In genomic region chr17:64499805-64500486, GRCh38 we compare ENCODE assay signal across 14 cellular contexts. TPM values are rescaled to one million over a fixed set of nuclear protein-coding genes. Genes with fewer than 3 reads are reported as not detected.
DNase-seq lines count a peak whose midpoint lies in the region; ATAC-seq and TF ChIP-seq lines count a peak whose summit lies in the region.
"Had no signal": no experiment of that assay in that cellular context is flagged by ENCODE, and none has a peak within 500 bp of the region (broad histone marks: within the 10 kb centered on the region; RNA-seq: fewer than 3 reads in every experiment).

No MANE protein-coding gene starts in this region.

- H3K36me3 Mint-ChIP-seq in activated naive CD4-positive, alpha-beta T cell treated with anti-CD3 and anti-CD28 coated beads for 36 hours (ENCODE audit: low read depth), result peaks cover 65% of the 10 kb centered on the region
- H3K36me3 Mint-ChIP-seq in T-helper 17 cell (ENCODE audit: low read depth), result peaks cover 22% of the 10 kb centered on the region
- peaks cover 56% of the 10 kb centered on the region for H3K36me3 Mint-ChIP-seq in type B pancreatic cell

- no peak for ATAC-seq in T-helper 17 cell
- ATAC-seq: left lobe of liver; stimulated activated naive CD8-positive, alpha-beta T cell treated with anti-CD3 and anti-CD28 coated beads, Interleukin-15, amount 100 ng/mL, for 72 hours had no signal

- peak overlapping the region; percentile 99 for H3K27ac Mint-ChIP-seq in activated naive CD4-positive, alpha-beta T cell treated with anti-CD3 and anti-CD28 coated beads for 36 hours
- H3K27ac Mint-ChIP-seq in T-helper 17 cell, result peak overlapping the region; percentile 100
- peak overlapping the region; percentile 100 for H3K27ac Mint-ChIP-seq in type B pancreatic cell

- DNase-seq in activated naive CD4-positive, alpha-beta T cell treated with anti-CD3 and anti-CD28 coated beads for 36 hours, result no peak
- no peak for DNase-seq in activated naive CD4-positive, alpha-beta T cell (lab: John Stamatoyannopoulos, UW)
- DNase-seq in T-helper 17 cell (no peak), fibroblast of peridontal ligament (ENCODE audit: extremely low read depth) (peak; percentile 45), type B pancreatic cell (ENCODE audit: extremely low spot score, unreplicated experiment) (no peak), SKM-1 treated with dmso at 0.1 percent for 144 hours (lab: John Stamatoyannopoulos, UW; ENCODE audit: unreplicated experiment) (no peak), NCI-H2171 (lab: John Stamatoyannopoulos, UW) (no peak)
- no peak for DNase-seq in stimulated activated CD4-positive, alpha-beta T cell treated with anti-CD3 and anti-CD28 coated beads, Interleukin-4, amount 100 ng/mL, for 24 hours
- DNase-seq: activated naive CD4-positive, alpha-beta T cell treated with anti-CD3 and anti-CD28 coated beads, Interleukin-2, amount 10 ng/mL, durations not matched to agents 7 days and 5 days; erythroblast; H7; NCI-H446 treated with DMSO at 0.1 percent for 48 hours had no signal

- intact Hi-C loops in activated naive CD4-positive, alpha-beta T cell treated with anti-CD3 and anti-CD28 coated beads for 36 hours (cut with micrococcal nuclease), result loop anchor here (5.0 to 10.0 kb wide), 2 partner anchors 237 to 555 kb away; partner anchors contain the start of gene GNA13

- H3K27me3 Mint-ChIP-seq in activated naive CD4-positive, alpha-beta T cell treated with anti-CD3 and anti-CD28 coated beads for 36 hours (ENCODE audit: low read depth), result no peaks in the 10 kb centered on the region
- H3K27me3 Mint-ChIP-seq in T-helper 17 cell, result no peaks in the 10 kb centered on the region
- H3K27me3 Mint-ChIP-seq in type B pancreatic cell, result no peaks in the 10 kb centered on the region
- H3K27me3 Mint-ChIP-seq: activated naive CD4-positive, alpha-beta T cell treated with anti-CD3 and anti-CD28 coated beads, Interleukin-2, amount 10 ng/mL, durations not matched to agents 7 days and 5 days; stimulated activated naive CD8-positive, alpha-beta T cell treated with anti-CD3 and anti-CD28 coated beads, Interleukin-15, amount 100 ng/mL, for 72 hours had no signal

- no peaks in the 10 kb centered on the region for H3K9me3 ChIP-seq in T-helper 17 cell (ENCODE audit: control insufficient read depth, low read length, poor library complexity, severe bottlenecking)

- H3K9me3 Mint-ChIP-seq in activated naive CD4-positive, alpha-beta T cell treated with anti-CD3 and anti-CD28 coated beads for 36 hours, result no peaks in the 10 kb centered on the region
- no peaks in the 10 kb centered on the region for H3K9me3 Mint-ChIP-seq in type B pancreatic cell
- H3K9me3 Mint-ChIP-seq: activated naive CD4-positive, alpha-beta T cell treated with anti-CD3 and anti-CD28 coated beads, Interleukin-2, amount 10 ng/mL, durations not matched to agents 7 days and 5 days; stimulated activated naive CD8-positive, alpha-beta T cell treated with anti-CD3 and anti-CD28 coated beads, Interleukin-15, amount 100 ng/mL, for 72 hours had no signal

- H3K4me3 Mint-ChIP-seq in activated naive CD4-positive, alpha-beta T cell treated with anti-CD3 and anti-CD28 coated beads for 36 hours, result no peak overlapping the region
- H3K4me3 Mint-ChIP-seq in T-helper 17 cell, result peak overlapping the region; percentile 81
- peak overlapping the region; percentile 40 for H3K4me3 Mint-ChIP-seq in type B pancreatic cell
- H3K4me3 Mint-ChIP-seq: activated naive CD4-positive, alpha-beta T cell treated with anti-CD3 and anti-CD28 coated beads, Interleukin-2, amount 10 ng/mL, durations not matched to agents 7 days and 5 days had no signal

- TF ChIP-seq CTCF in type B pancreatic cell (conservative IDR thresholded peaks at IDR 0.05), result no peak

- peaks cover 82% of the 10 kb centered on the region for H3K4me1 Mint-ChIP-seq in activated naive CD4-positive, alpha-beta T cell treated with anti-CD3 and anti-CD28 coated beads for 36 hours (ENCODE audit: low read depth)
- H3K4me1 Mint-ChIP-seq in T-helper 17 cell (peaks cover 75% of the 10 kb centered on the region), type B pancreatic cell (ENCODE audit: unreplicated experiment) (peaks cover 55% of the 10 kb centered on the region)

- CTCF ChIA-PET in activated naive CD4-positive, alpha-beta T cell treated with anti-CD3 and anti-CD28 coated beads for 36 hours (lab: Charles Lee), result no interaction called here

RNA-seq across cellular contexts. Expression of gene POLG2, which starts 3.1 kb away (rescaled TPM):
- total RNA-seq in activated naive CD4-positive, alpha-beta T cell treated with anti-CD3 and anti-CD28 coated beads for 36 hours, result 10 to 100 TPM; 23.4 to 26.9 TPM
- total RNA-seq in T-helper 17 cell (10 to 100 TPM; 37.1 to 39.0 TPM), type B pancreatic cell (ENCODE audit: low replicate concordance) (15.4 and 22.9 TPM in 2 replicates)

RNA-seq across cellular contexts. Expression of gene DDX5, which starts 6.1 kb away (rescaled TPM):
- total RNA-seq in activated naive CD4-positive, alpha-beta T cell treated with anti-CD3 and anti-CD28 coated beads for 36 hours, result 100 to 1,000 TPM; 480 to 491 TPM
- total RNA-seq in T-helper 17 cell (1,000 to 10,000 TPM; 2,533 to 2,679 TPM), type B pancreatic cell (ENCODE audit: low replicate concordance) (729 and 758 TPM in 2 replicates)

RNA-seq across cellular contexts. Expression of gene CEP95, which starts 6.8 kb away (rescaled TPM):
- 10 to 100 TPM; 38.8 to 43.3 TPM for total RNA-seq in activated naive CD4-positive, alpha-beta T cell treated with anti-CD3 and anti-CD28 coated beads for 36 hours
- total RNA-seq in T-helper 17 cell, result 100 to 1,000 TPM; 130 to 143 TPM
- 52.1 and 76.2 TPM in 2 replicates for total RNA-seq in type B pancreatic cell (ENCODE audit: low replicate concordance)

RNA-seq across cellular contexts. Expression of gene MILR1, which starts 51.0 kb away (rescaled TPM):
- under 1 TPM; 0.31 to 0.42 TPM for total RNA-seq in activated naive CD4-positive, alpha-beta T cell treated with anti-CD3 and anti-CD28 coated beads for 36 hours
- total RNA-seq in T-helper 17 cell (1 to 10 TPM; 1.0 to 1.4 TPM), type B pancreatic cell (ENCODE audit: low replicate concordance) (not detected in 2 replicates)
